Comparison of ENCODE assay signal across 8 cellular contexts in the genomic region with DNA sequence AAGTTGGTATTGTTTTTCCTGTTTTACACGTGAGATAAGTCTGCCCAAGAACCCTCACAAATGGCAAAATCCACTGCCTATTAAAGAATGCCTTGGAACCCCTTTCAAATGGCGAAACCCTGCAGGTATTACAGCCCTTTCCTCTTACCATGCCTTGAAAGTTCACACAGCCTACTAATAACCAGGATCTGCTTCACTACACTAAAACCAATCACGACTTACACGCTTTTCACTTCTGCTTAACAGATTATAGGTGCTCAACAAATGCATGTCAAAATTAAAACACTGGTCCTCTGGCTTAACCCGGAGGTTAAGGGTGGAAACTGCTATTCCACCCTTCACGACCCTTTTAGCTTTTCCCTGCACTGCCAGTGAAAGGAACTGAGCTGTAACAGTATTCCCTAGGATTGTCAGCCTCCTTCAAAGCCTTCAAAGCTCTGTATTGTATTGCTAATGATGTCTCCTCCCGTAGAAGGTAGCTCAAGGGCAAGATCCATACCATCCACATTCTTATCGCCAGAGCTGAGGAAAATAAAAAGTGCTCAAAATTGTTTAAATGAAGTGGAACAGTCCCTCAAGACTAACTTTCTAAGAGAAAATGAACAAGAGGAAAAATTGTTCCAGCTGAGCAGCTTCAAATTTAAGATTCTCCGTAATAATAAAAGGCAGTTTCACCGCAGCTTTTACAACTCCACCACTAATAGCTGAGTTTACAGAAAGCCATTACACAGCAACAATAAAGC. TPM values are rescaled to one million over a fixed set of nuclear protein-coding genes. Genes with fewer than 3 reads are reported as not detected.
DNase-seq lines count a peak whose midpoint lies in the region; ATAC-seq and TF ChIP-seq lines count a peak whose summit lies in the region.

No MANE protein-coding gene starts in this region.

- peak overlapping the region; percentile 94 for H3K27ac Mint-ChIP-seq in T-helper 2 cell treated with Interferon-gamma antibody and Interleukin-4, amounts not matched to agents 5 μg/mL and 100 μg/mL, for 36 hours

- peak; percentile 26; the same call in 1 of the 3 replicates for ATAC-seq in RWPE2 (ENCODE audit: low read depth)
- ATAC-seq in HG03196 (IDR thresholded peaks at IDR 0.05; ENCODE audit: unreplicated experiment) = no peak
- no peak for ATAC-seq in HG03280 (IDR thresholded peaks at IDR 0.05; ENCODE audit: unreplicated experiment)

- H3K27ac ChIP-seq in RWPE2 (ENCODE audit: poor library complexity, severe bottlenecking) (peak overlapping the region; percentile 27), esophagus muscularis mucosa (replicated peaks in 1 of 4) (peak overlapping the region; percentile 85 to 95 (median 88))

- peak overlapping the region; percentile 99 for H3K4me3 Mint-ChIP-seq in T-helper 2 cell treated with Interferon-gamma antibody and Interleukin-4, amounts not matched to agents 5 μg/mL and 100 μg/mL, for 36 hours

- H3K4me3 ChIP-seq in RWPE2 (ENCODE audit: severe bottlenecking) (peak overlapping the region; percentile 76), esophagus muscularis mucosa (peak overlapping the region; percentile 77 to 99 (median 98)), neuron (ENCODE audit: low read length) (peak overlapping the region; percentile 64)

- no peak for DNase-seq in T-helper 2 cell treated with Interferon-gamma antibody and Interleukin-4, amounts not matched to agents 5 μg/mL and 100 μg/mL, for 36 hours (ENCODE audit: low spot score)
- no peak for DNase-seq in T-helper 2 cell
- no peak for DNase-seq in RWPE2 (ENCODE audit: low spot score)
- DNase-seq in esophagus muscularis mucosa (ENCODE audit: extremely low spot score) = no peak
- no peak for DNase-seq in foreskin melanocyte

- no peaks in the 10 kb centered on the region for H3K27me3 Mint-ChIP-seq in T-helper 2 cell treated with Interferon-gamma antibody and Interleukin-4, amounts not matched to agents 5 μg/mL and 100 μg/mL, for 36 hours (ENCODE audit: low read depth)

- H3K4me1 Mint-ChIP-seq in T-helper 2 cell treated with Interferon-gamma antibody and Interleukin-4, amounts not matched to agents 5 μg/mL and 100 μg/mL, for 36 hours (ENCODE audit: low read depth) = peaks cover 56% of the 10 kb centered on the region

- peaks cover 24% of the 10 kb centered on the region for H3K36me3 Mint-ChIP-seq in T-helper 2 cell treated with Interferon-gamma antibody and Interleukin-4, amounts not matched to agents 5 μg/mL and 100 μg/mL, for 36 hours (ENCODE audit: low read depth)

- H3K4me1 ChIP-seq in RWPE2 (ENCODE audit: insufficient read depth, poor library complexity, severe bottlenecking) = peaks cover 10% of the 10 kb centered on the region
- H3K4me1 ChIP-seq in esophagus muscularis mucosa = peaks cover 14 to 40% (median 32%) of the 10 kb centered on the region in 4 donors
- H3K4me1 ChIP-seq in neuron (ENCODE audit: insufficient read depth, low read length) = peaks cover 13% of the 10 kb centered on the region

- H3K36me3 ChIP-seq in RWPE2 (ENCODE audit: low read depth) (0 out of 2 replicates have a peak, but pooled peaks cover 11% of the 10 kb centered on the region), esophagus muscularis mucosa (peaks cover 0 to 14% (median 6%) of the 10 kb centered on the region in 4 donors), neuron (ENCODE audit: insufficient read depth, low read length) (no peaks in the 10 kb centered on the region)

- no peaks in the 10 kb centered on the region for H3K27me3 ChIP-seq in RWPE2 (ENCODE audit: insufficient read depth, poor library complexity, severe bottlenecking)
- no peaks in the 10 kb centered on the region for H3K27me3 ChIP-seq in esophagus muscularis mucosa
- no peaks in the 10 kb centered on the region for H3K27me3 ChIP-seq in neuron (ENCODE audit: insufficient read depth, low read length)

- H3K9me3 ChIP-seq in RWPE2 (ENCODE audit: severe bottlenecking) = no peaks in the 10 kb centered on the region
- no peaks in the 10 kb centered on the region for H3K9me3 ChIP-seq in esophagus muscularis mucosa
- no peaks in the 10 kb centered on the region for H3K9me3 ChIP-seq in neuron (ENCODE audit: low read length)

- TF ChIP-seq POLR2A in esophagus muscularis mucosa (IDR thresholded peaks at IDR 0.05; ENCODE audit: low read depth) = no peak

- no peak for TF ChIP-seq EP300 in esophagus muscularis mucosa (IDR thresholded peaks at IDR 0.05)

- peak overlapping the region; percentile 85 for H2AFZ ChIP-seq in neuron (ENCODE audit: low read depth, low read length)

- H3K9me3 Mint-ChIP-seq in T-helper 2 cell treated with Interferon-gamma antibody and Interleukin-4, amounts not matched to agents 5 μg/mL and 100 μg/mL, for 36 hours = peaks cover 10% of the 10 kb centered on the region

- intact Hi-C loops in esophagus muscularis mucosa (cut with DNase I) = loop anchor here (5.0 kb wide), 3 partner anchors 62 to 263 kb away; a partner anchor contains a TSS

- no peak for TF ChIP-seq CTCF in RWPE2 (IDR thresholded peaks at IDR 0.05; ENCODE audit: poor library complexity, severe bottlenecking)
- TF ChIP-seq CTCF in esophagus muscularis mucosa (IDR thresholded peaks at IDR 0.05) = no peak

- 21% methylated on average over 10 of the region's 10 CpGs for WGBS in esophagus muscularis mucosa

RNA-seq across cellular contexts. Expression of a gene that starts 1.0 kb away (rescaled TPM):
- total RNA-seq in esophagus muscularis mucosa = 10 to 100 TPM; 17.7 to 29.9 (median 22.3) TPM
